In the genomic region with DNA sequence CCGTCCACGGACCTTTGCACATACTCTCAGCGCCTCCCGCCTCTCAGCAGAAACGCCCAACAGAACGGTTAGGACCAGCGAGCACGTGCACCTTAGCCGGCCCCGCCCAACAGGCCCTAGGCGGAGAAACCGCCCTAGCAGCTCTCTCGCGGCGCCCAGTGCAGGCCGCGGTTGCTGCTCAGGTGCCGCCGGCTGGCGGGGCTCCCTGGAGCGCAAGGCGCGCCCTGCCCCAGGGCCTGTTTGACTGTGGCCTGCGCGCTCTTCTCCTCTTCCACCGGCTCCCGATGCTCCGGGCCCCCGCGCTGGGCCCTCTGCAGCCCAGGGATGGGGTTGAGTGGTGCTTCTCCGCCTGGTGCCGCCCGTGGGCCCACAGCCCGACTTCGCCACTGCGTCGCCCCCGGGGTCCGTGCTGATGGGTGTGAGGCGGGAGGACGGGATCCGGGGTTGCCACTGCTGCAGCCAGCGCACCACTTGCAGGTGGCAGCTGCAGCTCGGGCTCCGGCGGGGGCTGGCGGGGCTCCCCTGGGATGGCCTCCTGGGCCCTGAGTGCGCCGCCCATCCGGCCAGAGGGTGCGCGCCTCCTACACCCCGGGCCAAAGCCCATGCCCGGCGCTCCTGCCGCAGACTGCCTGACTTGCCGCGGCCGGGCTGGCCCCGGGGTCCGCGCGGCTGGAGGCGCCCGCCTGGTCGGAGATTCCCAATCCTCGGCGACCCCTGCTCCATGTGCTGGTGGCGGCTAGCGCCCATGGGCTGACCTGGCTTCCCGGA, we compare ENCODE assay signal across 18 cellular contexts.
DNase-seq lines count a peak whose midpoint lies in the region; ATAC-seq, FAIRE-seq and TF ChIP-seq lines count a peak whose summit lies in the region.
"Had no signal": no experiment of that assay in that cellular context is flagged by ENCODE, and none has a peak within 500 bp of the region (broad histone marks: within the 10 kb centered on the region; RNA-seq: fewer than 3 reads in every experiment).

No MANE protein-coding gene starts in this region.

- H3K27me3 ChIP-seq in foreskin keratinocyte = no peaks in the 10 kb centered on the region

- H3K27ac Mint-ChIP-seq in osteocyte (ENCODE audit: unreplicated experiment) = no peak overlapping the region

- H3K4me1 Mint-ChIP-seq in osteocyte (ENCODE audit: unreplicated experiment) = no peaks in the 10 kb centered on the region

- H3K4me3 Mint-ChIP-seq in osteocyte (ENCODE audit: unreplicated experiment) = no peak overlapping the region

- no peaks in the 10 kb centered on the region for H3K36me3 Mint-ChIP-seq in osteocyte (ENCODE audit: unreplicated experiment)

- H3K27ac ChIP-seq in foreskin keratinocyte = no peak overlapping the region
- H3K27ac ChIP-seq: 22Rv1, GM23248, SK-N-MC had no signal

- H3K27me3 Mint-ChIP-seq in osteocyte (ENCODE audit: unreplicated experiment) = no peaks in the 10 kb centered on the region

- peak; percentile 87 for ATAC-seq in foreskin keratinocyte
- no peak for ATAC-seq in GM19023 (IDR thresholded peaks at IDR 0.05; ENCODE audit: unreplicated experiment)

- H3K9me3 Mint-ChIP-seq in osteocyte (ENCODE audit: unreplicated experiment) = peaks cover 11% of the 10 kb centered on the region

- TF ChIP-seq CTCF in foreskin keratinocyte (conservative IDR thresholded peaks at IDR 0.05) (no peak), osteocyte (IDR thresholded peaks at IDR 0.05) (no peak)

- no peak for FAIRE-seq in GM19239 (lab: Jason Lieb, UNC)

- H3K4me1 ChIP-seq in foreskin keratinocyte = no peaks in the 10 kb centered on the region

- peak; percentile 12 for DNase-seq in NCI-H146 (lab: John Stamatoyannopoulos, UW)
- no peak for DNase-seq in NCI-H146 treated with DMSO at 0.1 percent for 48 hours (lab: John Stamatoyannopoulos, UW; ENCODE audit: unreplicated experiment)
- DNase-seq in foreskin keratinocyte = no peak
- DNase-seq in osteocyte (ENCODE audit: extremely low spot score, unreplicated experiment) = peak; percentile 81
- no peak for DNase-seq in activated T-cell treated with anti-CD3 and anti-CD28 coated beads, Interleukin-2, amount 50 U/mL, for 1 hour
- no peak for DNase-seq in GM19239 (ENCODE audit: insufficient read length, low spot score)
- no peak for DNase-seq in HuH-7 (ENCODE audit: low spot score)
- DNase-seq: DMS79 treated with DMSO at 0.1 percent for 48 hours, GM23248, HCEC 1CT, NCI-H1092 treated with DMSO at 0.1 percent for 48 hours, NCI-H1694, NCI-H2081 treated with DMSO at 0.1 percent for 48 hours, NCI-H748 treated with DMSO at 0.1 percent for 48 hours, SHP77 had no signal

Comparison
In these comparisons a context has a peak if more than half of its experiments do, and no peak if none do; other contexts are left out.
1. DNase-seq: peak in NCI-H146 (single experiment) and osteocyte (single experiment); none in NCI-H146 treated with DMSO at 0.1 percent for 48 hours (single experiment), foreskin keratinocyte (0 of 2), activated T-cell treated with anti-CD3 and anti-CD28 coated beads, Interleukin-2, amount 50 U/mL, for 1 hour (single experiment), GM19239 (single experiment) and HuH-7 (single experiment).